In genomic region chr11:6391548-6392134, GRCh38 we compare ENCODE assay signal across 1 cellular context.
TF ChIP-seq lines count a peak whose summit lies in the region.

No MANE protein-coding gene starts in this region.

TF ChIP-seq in GM12878, 131 proteins besides CTCF, POLR2A, EP300 and RAD21:
- TF ChIP-seq ASH2L (IDR thresholded peaks at IDR 0.05; ENCODE audit: borderline replicate concordance, low read depth) (no peak), ZNF384 (IDR thresholded peaks at IDR 0.05; ENCODE audit: borderline replicate concordance, low read depth, low read length) (no peak), CHD4 (IDR thresholded peaks at IDR 0.05) (no peak), KLF5 (IDR thresholded peaks at IDR 0.05; ENCODE audit: partially characterized antibody) (no peak), POLR2AphosphoS2 (IDR thresholded peaks at IDR 0.05; ENCODE audit: low read depth, low read length) (no peak), STAT3 (IDR thresholded peaks at IDR 0.05; ENCODE audit: low read depth, low read length) (no peak), ZZZ3 (IDR thresholded peaks at IDR 0.05; ENCODE audit: control insufficient read depth, insufficient read length, low read depth) (no peak), CBX5 (IDR thresholded peaks at IDR 0.05; ENCODE audit: low read depth) (no peak), JUND (IDR thresholded peaks at IDR 0.05; ENCODE audit: low read depth, low read length) (no peak), TAF1 (IDR thresholded peaks at IDR 0.05; ENCODE audit: borderline replicate concordance, low read depth, low read length) (no peak), GABPA (IDR thresholded peaks at IDR 0.05; ENCODE audit: low read depth) (no peak), MAX (IDR thresholded peaks at IDR 0.05; ENCODE audit: low read depth, low read length) (no peak)
